In the genomic region with DNA sequence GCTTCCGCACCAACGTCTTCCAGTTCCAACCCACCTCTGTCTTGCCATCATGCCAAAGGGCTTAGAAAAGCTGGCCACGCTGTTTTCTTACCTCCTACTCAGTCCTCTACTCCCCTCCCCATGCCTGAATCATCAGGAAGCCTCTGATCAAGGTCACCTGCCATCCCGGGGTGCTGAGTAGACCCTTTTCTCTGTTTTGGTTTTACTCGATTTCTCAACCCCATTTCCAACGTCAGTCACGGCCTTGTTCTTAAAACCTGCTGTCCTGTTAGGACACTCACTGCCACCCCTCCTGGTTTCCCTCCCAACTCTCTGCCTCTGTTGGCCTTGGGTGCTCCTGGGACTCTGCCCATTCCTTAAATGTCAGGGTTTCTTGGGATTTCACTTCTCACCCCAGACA, we compare ENCODE assay signal across 1 cellular context.
TF ChIP-seq lines count a peak whose summit lies in the region.

No MANE protein-coding gene starts in this region.

TF ChIP-seq in H1, 55 proteins besides CTCF, POLR2A, EP300 and RAD21 (continued from another document):
- TF ChIP-seq TAF1 (IDR thresholded peaks at IDR 0.05; ENCODE audit: low read depth, low read length) (no peak), SAP30 (IDR thresholded peaks at IDR 0.05; ENCODE audit: insufficient read depth, insufficient replicate concordance, low read length) (no peak), ASH2L (IDR thresholded peaks at IDR 0.05; ENCODE audit: low read length) (no peak), KDM1A (IDR thresholded peaks at IDR 0.05; ENCODE audit: borderline replicate concordance, low read length) (no peak), HDAC6 (IDR thresholded peaks at IDR 0.05; ENCODE audit: low read depth, low read length) (no peak), POU5F1 (IDR thresholded peaks at IDR 0.05; ENCODE audit: low read depth, low read length) (no peak), EZH2 (IDR thresholded peaks at IDR 0.05; ENCODE audit: low read depth, low read length, severe bottlenecking) (no peak), CHD2 (IDR thresholded peaks at IDR 0.05; ENCODE audit: low read length) (no peak), RBBP5 (IDR thresholded peaks at IDR 0.05; ENCODE audit: borderline replicate concordance, low read depth, low read length) (no peak), KDM4A (IDR thresholded peaks at IDR 0.05; ENCODE audit: low read depth, low read length, severe bottlenecking) (no peak), RNF2 (IDR thresholded peaks at IDR 0.05; ENCODE audit: borderline replicate concordance, low read depth, low read length, missing control alignments, poor library complexity, severe bottlenecking) (no peak), TCF12 (IDR thresholded peaks at IDR 0.05; ENCODE audit: low read depth, low read length) (no peak), GTF2F1 (IDR thresholded peaks at IDR 0.05; ENCODE audit: borderline replicate concordance, low read depth, low read length) (no peak), JUND (IDR thresholded peaks at IDR 0.05; ENCODE audit: low read length) (no peak), NANOG (IDR thresholded peaks at IDR 0.05; ENCODE audit: insufficient read depth, low read depth, low read length, poor library complexity, severe bottlenecking) (no peak), HDAC2 (IDR thresholded peaks at IDR 0.05; ENCODE audit: borderline replicate concordance in 1 of 2, low read depth in 2 of 2, low read length in 2 of 2) (no peak), CEBPB (IDR thresholded peaks at IDR 0.05; ENCODE audit: low read depth, low read length) (no peak)
TF ChIP-seq in H1: peak in this region for 0.
